ENCODE assay signal across 9 cellular contexts in genomic region chr6:70414813-70415212, GRCh38. TPM values are rescaled to one million over a fixed set of nuclear protein-coding genes. Genes with fewer than 3 reads are reported as not detected.
DNase-seq lines count a peak whose midpoint lies in the region; ATAC-seq, FAIRE-seq and TF ChIP-seq lines count a peak whose summit lies in the region.
"Had no signal": no experiment of that assay in that cellular context is flagged by ENCODE, and none has a peak within 500 bp of the region (broad histone marks: within the 10 kb centered on the region; RNA-seq: fewer than 3 reads in every experiment).

No MANE protein-coding gene starts in this region.

- no peaks in the 10 kb centered on the region for H3K9me3 Mint-ChIP-seq in activated naive CD8-positive, alpha-beta T cell (ENCODE audit: low read depth)

- DNase-seq in heart left ventricle (no peak), right atrium auricular region (ENCODE audit: low spot score) (no peak), kidney (no peak), transverse colon (no peak), mesenteric fat pad (ENCODE audit: low spot score) (no peak), activated gamma-delta T cell treated with Interleukin-2 at 50 U/mL for 16 hours (no peak)
- DNase-seq in activated CD8-positive, alpha-beta memory T cell treated with anti-CD3 and anti-CD28 coated beads, Interleukin-2, amount 50 U/mL, for 4 hours: no peak

- peaks cover 22% of the 10 kb centered on the region for H3K4me1 Mint-ChIP-seq in activated naive CD8-positive, alpha-beta T cell (ENCODE audit: low read depth)

- TF ChIP-seq POLR2A in heart left ventricle (IDR thresholded peaks at IDR 0.05) (no peak), transverse colon (IDR thresholded peaks at IDR 0.05) (no peak)

- H3K36me3 ChIP-seq in heart left ventricle (peaks cover 0 to 25% (median 9%) of the 10 kb centered on the region in 9 donors), right atrium auricular region (no peaks in the 10 kb centered on the region), kidney (ENCODE audit: control insufficient read depth in 1 of 2, insufficient read depth in 2 of 2, low read length in 2 of 2) (peaks cover 0 to 2% of the 10 kb centered on the region in 2 donors), transverse colon (no peaks in the 10 kb centered on the region)

- no peaks in the 10 kb centered on the region for H3K9me3 ChIP-seq in heart left ventricle
- no peaks in the 10 kb centered on the region for H3K9me3 ChIP-seq in right atrium auricular region
- no peaks in the 10 kb centered on the region for H3K9me3 ChIP-seq in kidney (ENCODE audit: control insufficient read depth in 1 of 2, low read length in 2 of 2)
- no peaks in the 10 kb centered on the region for H3K9me3 ChIP-seq in transverse colon

- H3K27me3 ChIP-seq in heart left ventricle: no peaks in the 10 kb centered on the region
- no peaks in the 10 kb centered on the region for H3K27me3 ChIP-seq in right atrium auricular region
- no peaks in the 10 kb centered on the region for H3K27me3 ChIP-seq in transverse colon

- peaks cover 3% of the 10 kb centered on the region for H3K36me3 Mint-ChIP-seq in activated naive CD8-positive, alpha-beta T cell

- H3K4me3 Mint-ChIP-seq in activated naive CD8-positive, alpha-beta T cell: peak overlapping the region; percentile 96

- H3K4me3 ChIP-seq in heart left ventricle: peak overlapping the region in 9 of 12 donors; percentile 75 to 99 (median 96)
- peak overlapping the region in 1 of 2 donors; percentile 97 for H3K4me3 ChIP-seq in right atrium auricular region
- H3K4me3 ChIP-seq in kidney (ENCODE audit: low read length in 2 of 2): peak overlapping the region; percentile 86 to 99
- H3K4me3 ChIP-seq in transverse colon: peak overlapping the region in 3 of 4 donors; percentile 71 to 90 (median 89)

- H3K27ac Mint-ChIP-seq in activated naive CD8-positive, alpha-beta T cell: peak overlapping the region; percentile 1

- no peak overlapping the region for H3K9ac ChIP-seq in kidney (ENCODE audit: low read length in 2 of 2)

- H3K27me3 Mint-ChIP-seq in activated naive CD8-positive, alpha-beta T cell: no peaks in the 10 kb centered on the region

- TF ChIP-seq CTCF in heart left ventricle (IDR thresholded peaks at IDR 0.05) (no peak), right atrium auricular region (IDR thresholded peaks at IDR 0.05) (no peak), kidney (IDR thresholded peaks at IDR 0.05; ENCODE audit: borderline replicate concordance, extremely low read depth, insufficient read depth) (no peak), transverse colon (IDR thresholded peaks at IDR 0.05) (no peak)

- WGBS in heart left ventricle, 4 donors: 75 to 81% (median 77%) methylated on average over 2 of the region's 2 CpGs
- WGBS in transverse colon (ENCODE audit: low coverage in 1 of 2), 2 donors: 31 to 44% methylated on average over 2 of the region's 2 CpGs

- H3K4me1 ChIP-seq in heart left ventricle (peaks cover 0 to 21% (median 15%) of the 10 kb centered on the region in 12 donors), right atrium auricular region (peaks cover 0 to 20% of the 10 kb centered on the region in 2 donors), kidney (ENCODE audit: control insufficient read depth in 1 of 2, insufficient read depth in 1 of 2, low read depth in 1 of 2, low read length in 2 of 2) (peaks cover 4 to 5% of the 10 kb centered on the region in 2 donors), transverse colon (peaks cover 11 to 48% (median 30%) of the 10 kb centered on the region in 4 donors)

- FAIRE-seq in kidney (lab: Jason Lieb, UNC): no peak
- FAIRE-seq: D721Med had no signal

- ATAC-seq in heart left ventricle: no peak

- intact Hi-C loops in heart left ventricle (cut with DNase I) (loop anchor here in 5 of 10 donors (5.0 to 10.0 kb wide), 3 partner anchors 130 to 252 kb away; partner anchors contain the start of gene SMAP1 (in 4 of the 5)), kidney (cut with DNase I) (no loop called here), transverse colon (cut with DNase I; ENCODE audit: low total_unique reads) (no loop called here)

- no peak for TF ChIP-seq EP300 in transverse colon (IDR thresholded peaks at IDR 0.05; ENCODE audit: low read depth)

- in situ Hi-C loops in transverse colon (cut with MboI; ENCODE audit: low pct_ligation_motif_present in 1 of 4, low pct_unique_long_range_greater_than_20kb in 1 of 4, low sequenced_read_pairs in 3 of 4): loop anchor here in 1 of 4 donors (25.0 kb wide), 1 partner anchor 247 kb away; the partner anchor contains the start of gene SMAP1

- H3K27ac ChIP-seq in heart left ventricle: peak overlapping the region in 1 of 12 donors; percentile 89
- no peak overlapping the region for H3K27ac ChIP-seq in right atrium auricular region
- H3K27ac ChIP-seq in kidney (ENCODE audit: low read depth in 2 of 2, low read length in 2 of 2): no peak overlapping the region
- peak overlapping the region; percentile 90 to 94 (median 92) for H3K27ac ChIP-seq in transverse colon

RNA-seq across cellular contexts. Expression of gene FAM135A, which starts 1.5 kb away (rescaled TPM):
- 10 to 100 TPM in 7 of 9 donors, 1 to 10 TPM in 2; 9.7 to 14.9 (median 13.2) TPM for total RNA-seq in heart left ventricle
- polyA plus RNA-seq in heart left ventricle: 1 to 10 TPM; 6.0 to 6.5 TPM
- total RNA-seq in right atrium auricular region: 10 to 100 TPM; 19.5 TPM
- 48.4 TPM for total RNA-seq in kidney
- polyA plus RNA-seq in kidney (ENCODE audit: insufficient read depth, low read depth, low replicate concordance): 8.5 TPM
- total RNA-seq in transverse colon: 100 to 1,000 TPM in 1 of 4 donors, 10 to 100 TPM in 3; 38.9 to 115 (median 65.7) TPM
- total RNA-seq in mesenteric fat pad: 11.6 TPM

Comparison
In these comparisons a context has a peak if more than half of its experiments do, and no peak if none do; other contexts are left out.
1. H3K27ac ChIP-seq: peak in transverse colon (4 of 4); none in right atrium auricular region (0 of 2) and kidney (0 of 2).